In genomic region chr16:67158637-67159600, GRCh38 we compare ENCODE assay signal across 8 cellular contexts. TPM values are rescaled to one million over a fixed set of nuclear protein-coding genes. Genes with fewer than 3 reads are reported as not detected.
DNase-seq lines count a peak whose midpoint lies in the region; ATAC-seq and TF ChIP-seq lines count a peak whose summit lies in the region.

No MANE protein-coding gene starts in this region.

- dilution Hi-C loops in mammary epithelial cell (cut with HindIII; ENCODE audit: low sequenced_read_pairs), result no loop called here

- peaks cover 3% of the 10 kb centered on the region for H4K20me1 ChIP-seq in mammary epithelial cell (ENCODE audit: insufficient read depth, low read length)

- in situ Hi-C loops in mammary epithelial cell (cut with MboI; ENCODE audit: low sequenced_read_pairs in 2 of 2), result loop anchor here in 1 of 2 donors (5.0 kb wide), 1 partner anchor 182 kb away; no protein-coding TSS in a partner anchor

- DNase-seq in AG04449 (ENCODE audit: low read depth, low spot score), result no peak
- DNase-seq in T-helper 22 cell (ENCODE audit: low read depth), result peak; percentile 75
- peak; percentile 53 for DNase-seq in mammary epithelial cell
- no peak for DNase-seq in lung (ENCODE audit: low spot score)
- peak; percentile 90 for DNase-seq in stimulated activated CD8-positive, alpha-beta memory T cell treated with anti-CD3 and anti-CD28 coated beads, Interleukin-4, amount 100 ng/mL, for 48 hours
- DNase-seq in NCI-H446 treated with DMSO at 0.1 percent for 48 hours (lab: John Stamatoyannopoulos, UW), result no peak

- peak overlapping the region; percentile 68 for H3K9ac ChIP-seq in mammary epithelial cell (ENCODE audit: insufficient read depth, low read length)

- POLR2A ChIA-PET in AG04449 (lab: Yijun Ruan, JAX), result interaction anchor here (0.8 kb wide), 1 partner anchor 73 kb away, joined by 3 read pairs; no protein-coding TSS in a partner anchor

- TF ChIP-seq CTCF in AG04449 (IDR thresholded peaks at IDR 0.05; ENCODE audit: insufficient read depth, low read length, missing control alignments), result no peak
- no peak for TF ChIP-seq CTCF in mammary epithelial cell (conservative IDR thresholded peaks at IDR 0.05 in 1 of 2, IDR thresholded peaks at IDR 0.05 in 1 of 2; ENCODE audit: extremely low read depth in 1 of 2, insufficient read depth in 1 of 2, low read depth in 1 of 2, low read length in 2 of 2)
- TF ChIP-seq CTCF in lung (IDR thresholded peaks at IDR 0.05; ENCODE audit: control extremely low read depth, extremely low read depth), result no peak

- H3K4me3 ChIP-seq in AG04449 (ENCODE audit: low read depth, low read length) (peak overlapping the region; percentile 93), mammary epithelial cell (replicated peaks in 1 of 3; ENCODE audit: insufficient read depth in 1 of 3, low read depth in 2 of 3, low read length in 3 of 3) (peak overlapping the region; percentile 64 to 99 (median 72)), lung (peak overlapping the region; percentile 82)

- H2AFZ ChIP-seq in mammary epithelial cell (ENCODE audit: low read depth, low read length), result peak overlapping the region; percentile 86

- BruUV-seq in mammary epithelial cell (replicated peaks; lab: Mats Ljungman, UMichigan), result TSS peak; percentile 13

- H3K36me3 ChIP-seq in mammary epithelial cell (ENCODE audit: insufficient read depth, low read length), result no peaks in the 10 kb centered on the region
- H3K36me3 ChIP-seq in lung (ENCODE audit: control insufficient read depth in 2 of 2, insufficient read depth in 2 of 2, low read length in 2 of 2), result peaks cover 0 to 5% of the 10 kb centered on the region in 2 donors

- CTCF ChIA-PET in AG04449 (lab: Yijun Ruan, JAX), result interaction anchor here (1.0 to 13.2 kb wide), 14 partner anchors 8 to 200 kb away, joined by 3 to 241 read pairs (median 16); partner anchors contain the start of genes B3GNT9, CES3, MATCAP1 and NOL3
- CTCF ChIA-PET in mammary epithelial cell (lab: Charles Lee; ENCODE audit: low non-redundant PET), result no interaction called here

- 20% methylated on average over 12 of the region's 34 CpGs for WGBS in mammary epithelial cell (ENCODE audit: low coverage, missing lambda C conversion rate)
- WGBS in lung, 2 donors, result 6 to 7% methylated on average over 34 of the region's 34 CpGs

- peak; percentile 45 for ATAC-seq in GM19035 (IDR thresholded peaks at IDR 0.05; ENCODE audit: unreplicated experiment)
- peak; percentile 31 for ATAC-seq in HG03280 (IDR thresholded peaks at IDR 0.05; ENCODE audit: unreplicated experiment)
- ATAC-seq in lung (ENCODE audit: insufficient read depth, low FRiP score), result peak; percentile 2

- peaks cover 5% of the 10 kb centered on the region for H3K79me2 ChIP-seq in mammary epithelial cell (ENCODE audit: insufficient read depth, low read length)

- H3K4me2 ChIP-seq in mammary epithelial cell (ENCODE audit: insufficient read depth, low read depth, low read length), result peak overlapping the region; percentile 100

- intact Hi-C loops in mammary epithelial cell (cut with micrococcal nuclease), result loop anchor here (5.0 kb wide), 1 partner anchor 47 kb away; no protein-coding TSS in a partner anchor

- H3K4me1 ChIP-seq in mammary epithelial cell (ENCODE audit: insufficient read depth, low read length), result peaks cover 12% of the 10 kb centered on the region
- H3K4me1 ChIP-seq in lung (ENCODE audit: control insufficient read depth in 2 of 2, insufficient read depth in 2 of 2, low read length in 2 of 2), result peaks cover 0 to 24% of the 10 kb centered on the region in 2 donors

- H3K27me3 ChIP-seq in mammary epithelial cell (ENCODE audit: insufficient read depth, low read length) (no peaks in the 10 kb centered on the region), lung (ENCODE audit: control insufficient read depth, insufficient read depth) (no peaks in the 10 kb centered on the region)

- H3K9me3 ChIP-seq in mammary epithelial cell (replicated peaks; ENCODE audit: insufficient read depth, low read length), result no peaks in the 10 kb centered on the region
- peaks cover 0 to 2% of the 10 kb centered on the region in 2 donors for H3K9me3 ChIP-seq in lung (ENCODE audit: control insufficient read depth in 2 of 2, insufficient read depth in 1 of 2, low read length in 1 of 2)

- H3K27ac ChIP-seq in mammary epithelial cell (ENCODE audit: insufficient read depth, low read depth, low read length) (peak overlapping the region; percentile 40), lung (ENCODE audit: low read depth in 1 of 2, low read length in 1 of 2) (peak overlapping the region; percentile 84 to 90)

RNA-seq across cellular contexts. Expression of gene TRADD, which starts 0.8 kb away (rescaled TPM):
- total RNA-seq in mammary epithelial cell (10 to 100 TPM; 17.8 to 18.6 TPM), lung (10 to 100 TPM; 12.4 to 36.1 TPM)
- polyA plus RNA-seq in mammary epithelial cell (16.1 TPM), lung (10 to 100 TPM; 17.5 to 37.2 TPM)
- polyA minus RNA-seq in mammary epithelial cell, result 4.9 TPM

RNA-seq across cellular contexts. Expression of gene FBXL8, which starts 0.8 kb away (rescaled TPM):
- total RNA-seq in mammary epithelial cell, result 10 to 100 TPM; 12.0 to 14.6 TPM
- 6.1 TPM for polyA plus RNA-seq in mammary epithelial cell
- not detected for polyA minus RNA-seq in mammary epithelial cell
- total RNA-seq in lung, result 10 to 100 TPM in 1 of 2 donors, 1 to 10 TPM in 1; 3.6 to 30.9 TPM
- 10 to 100 TPM; 18.9 to 30.3 TPM for polyA plus RNA-seq in lung

RNA-seq across cellular contexts. Expression of gene HSF4, which starts 5.6 kb away (rescaled TPM):
- 10 to 100 TPM in 1 of 2 donors, 1 to 10 TPM in 1; 2.3 to 19.9 TPM for total RNA-seq in mammary epithelial cell
- 3.6 TPM for polyA plus RNA-seq in mammary epithelial cell
- polyA minus RNA-seq in mammary epithelial cell, result 1.8 TPM
- total RNA-seq in lung, result 10 to 100 TPM in 1 of 2 donors, 1 to 10 TPM in 1; 5.1 to 28.9 TPM
- polyA plus RNA-seq in lung, result 10 to 100 TPM; 13.1 to 62.5 TPM

RNA-seq across cellular contexts. Expression of gene B3GNT9, which starts 8.1 kb away (rescaled TPM):
- total RNA-seq in mammary epithelial cell (10 to 100 TPM in 1 of 2 donors, 1 to 10 TPM in 1; 4.7 to 22.0 TPM), lung (10 to 100 TPM; 17.1 to 22.9 TPM)
- polyA plus RNA-seq in mammary epithelial cell (10.9 TPM), lung (10 to 100 TPM in 1 of 2 donors, 1 to 10 TPM in 1; 8.4 to 12.0 TPM)
- polyA minus RNA-seq in mammary epithelial cell, result 17.8 TPM

RNA-seq across cellular contexts. Expression of gene NOL3, which starts 11.4 kb away (rescaled TPM):
- total RNA-seq in mammary epithelial cell, result 10 to 100 TPM; 30.0 to 41.9 TPM
- 22.1 TPM for polyA plus RNA-seq in mammary epithelial cell
- 5.8 TPM for polyA minus RNA-seq in mammary epithelial cell
- 10 to 100 TPM; 25.3 to 51.9 TPM for total RNA-seq in lung
- polyA plus RNA-seq in lung, result 10 to 100 TPM; 35.5 to 46.8 TPM

Comparison
In these comparisons a context has a peak if more than half of its experiments do, and no peak if none do; other contexts are left out.
1. DNase-seq: peak in T-helper 22 cell (single experiment), mammary epithelial cell (single experiment) and stimulated activated CD8-positive, alpha-beta memory T cell treated with anti-CD3 and anti-CD28 coated beads, Interleukin-4, amount 100 ng/mL, for 48 hours (single experiment); none in AG04449 (single experiment), lung (single experiment) and NCI-H446 treated with DMSO at 0.1 percent for 48 hours (single experiment).
2. Peak in every context shown above with its lines, with median percentiles within 50 percentile points of each other: H3K4me3 ChIP-seq and ATAC-seq.